ENCODE assay signal across 8 cellular contexts in the genomic region with DNA sequence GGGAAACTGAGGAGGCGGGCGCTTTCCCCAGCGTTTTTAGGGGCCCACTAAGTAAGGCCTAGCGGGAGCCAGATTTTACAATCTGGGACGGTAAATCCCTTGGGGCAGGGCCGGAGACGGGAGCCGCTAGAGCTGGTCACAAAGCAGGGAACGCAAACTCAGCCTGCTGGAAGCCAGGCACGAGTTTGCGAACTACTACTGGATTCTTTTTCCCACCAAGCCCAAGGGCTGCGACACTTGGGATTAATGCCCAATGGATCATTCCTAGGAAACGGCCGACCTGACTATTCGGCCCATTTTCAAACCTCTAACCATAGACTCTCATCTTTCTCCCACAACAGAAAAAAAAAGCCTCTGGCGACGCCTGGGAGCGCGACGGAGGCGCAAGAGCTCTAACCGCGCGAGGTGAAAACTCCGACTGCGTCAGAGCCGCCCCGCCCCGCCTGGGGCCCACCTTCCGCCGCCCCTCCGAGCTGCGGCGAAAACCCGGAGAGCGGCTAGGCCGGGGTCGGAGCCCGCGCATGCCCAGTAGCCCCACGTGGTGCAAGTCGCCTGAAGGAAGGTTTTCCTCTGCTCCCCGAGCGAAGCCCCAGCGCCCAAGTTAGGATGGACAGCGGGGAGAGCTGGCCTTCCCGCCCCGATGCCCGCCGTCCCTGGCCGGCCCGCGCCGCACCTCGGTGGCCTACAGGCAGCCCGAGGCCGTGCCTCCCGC. TPM values are rescaled to one million over a fixed set of nuclear protein-coding genes. Genes with fewer than 3 reads are reported as not detected.
DNase-seq lines count a peak whose midpoint lies in the region; ATAC-seq and TF ChIP-seq lines count a peak whose summit lies in the region.

No MANE protein-coding gene starts in this region.

- TF ChIP-seq CTCF in fibroblast of mammary gland (conservative IDR thresholded peaks at IDR 0.05; ENCODE audit: control insufficient read depth, insufficient read depth, low read depth, low read length), result no peak

- DNase-seq in DMS79 (lab: John Stamatoyannopoulos, UW) (peak; percentile 72), KG1 (lab: John Stamatoyannopoulos, UW) (peak; percentile 89), RKO (ENCODE audit: low spot score) (peak; percentile 95), fibroblast of mammary gland (ENCODE audit: low read depth) (peak; percentile 91)
- DNase-seq in natural killer cell treated with Interleukin-12 subunit alpha and Interleukin-12 subunit beta and Interleukin-15 and Interleukin-18, amount 100 ng/mL, for 72 hours (ENCODE audit: low spot score), result peak; percentile 98
- peak; percentile 88 to 94 (median 92) for DNase-seq in stimulated activated naive CD4-positive, alpha-beta T cell (lab: John Stamatoyannopoulos, UW)

- peak overlapping the region; percentile 100 for H3K4me3 Mint-ChIP-seq in activated T-helper 17 cell treated with anti-CD3 and anti-CD28 coated beads, Interleukin-2, amount 50 U/mL, for 72 hours
- peak overlapping the region; percentile 96 for H3K4me3 Mint-ChIP-seq in natural killer cell treated with Interleukin-12 subunit alpha and Interleukin-12 subunit beta and Interleukin-15 and Interleukin-18, amount 100 ng/mL, for 72 hours

- H3K36me3 Mint-ChIP-seq in activated T-helper 17 cell treated with anti-CD3 and anti-CD28 coated beads, Interleukin-2, amount 50 U/mL, for 72 hours (ENCODE audit: low read depth), result peaks cover 6% of the 10 kb centered on the region
- H3K36me3 Mint-ChIP-seq in natural killer cell treated with Interleukin-12 subunit alpha and Interleukin-12 subunit beta and Interleukin-15 and Interleukin-18, amount 100 ng/mL, for 72 hours, result no peaks in the 10 kb centered on the region

- H3K9me3 Mint-ChIP-seq in activated T-helper 17 cell treated with anti-CD3 and anti-CD28 coated beads, Interleukin-2, amount 50 U/mL, for 72 hours, result no peaks in the 10 kb centered on the region
- H3K9me3 Mint-ChIP-seq in natural killer cell treated with Interleukin-12 subunit alpha and Interleukin-12 subunit beta and Interleukin-15 and Interleukin-18, amount 100 ng/mL, for 72 hours, result no peaks in the 10 kb centered on the region

- H3K4me3 ChIP-seq in fibroblast of mammary gland (ENCODE audit: control insufficient read depth, low read depth, low read length), result peak overlapping the region; percentile 93

- H3K27me3 Mint-ChIP-seq in activated T-helper 17 cell treated with anti-CD3 and anti-CD28 coated beads, Interleukin-2, amount 50 U/mL, for 72 hours, result no peaks in the 10 kb centered on the region
- H3K27me3 Mint-ChIP-seq in natural killer cell treated with Interleukin-12 subunit alpha and Interleukin-12 subunit beta and Interleukin-15 and Interleukin-18, amount 100 ng/mL, for 72 hours, result no peaks in the 10 kb centered on the region

- ATAC-seq in GM21786 (IDR thresholded peaks at IDR 0.05; ENCODE audit: unreplicated experiment), result peak; percentile 45
- ATAC-seq in activated T-helper 17 cell treated with anti-CD3 and anti-CD28 coated beads, Interleukin-2, amount 50 U/mL, for 72 hours (replicated peaks), result peak; percentile 74
- peak; percentile 83 to 90 for ATAC-seq in natural killer cell treated with Interleukin-12 subunit alpha and Interleukin-12 subunit beta and Interleukin-15 and Interleukin-18, amount 100 ng/mL, for 72 hours

- H3K27ac Mint-ChIP-seq in activated T-helper 17 cell treated with anti-CD3 and anti-CD28 coated beads, Interleukin-2, amount 50 U/mL, for 72 hours, result peak overlapping the region; percentile 94
- peak overlapping the region; percentile 89 to 93 for H3K27ac Mint-ChIP-seq in natural killer cell treated with Interleukin-12 subunit alpha and Interleukin-12 subunit beta and Interleukin-15 and Interleukin-18, amount 100 ng/mL, for 72 hours

- peaks cover 20% of the 10 kb centered on the region for H3K4me1 Mint-ChIP-seq in activated T-helper 17 cell treated with anti-CD3 and anti-CD28 coated beads, Interleukin-2, amount 50 U/mL, for 72 hours
- peaks cover 25 to 28% of the 10 kb centered on the region in 2 donors for H3K4me1 Mint-ChIP-seq in natural killer cell treated with Interleukin-12 subunit alpha and Interleukin-12 subunit beta and Interleukin-15 and Interleukin-18, amount 100 ng/mL, for 72 hours (ENCODE audit: low read depth in 2 of 2)

RNA-seq across cellular contexts. Expression of a gene that starts 0.6 kb away (rescaled TPM):
- total RNA-seq in activated T-helper 17 cell treated with anti-CD3 and anti-CD28 coated beads, Interleukin-2, amount 50 U/mL, for 72 hours, result 10 to 100 TPM; 13.4 to 22.4 TPM
- total RNA-seq in natural killer cell treated with Interleukin-12 subunit alpha and Interleukin-12 subunit beta and Interleukin-15 and Interleukin-18, amount 100 ng/mL, for 72 hours, result 10 to 100 TPM; 31.6 to 49.0 TPM

Comparison
In these comparisons a context has a peak if more than half of its experiments do, and no peak if none do; other contexts are left out.
1. Peak in every context shown above with its lines: DNase-seq, ATAC-seq and H3K4me3 ChIP-seq.